Comparison of ENCODE assay signal across 8 cellular contexts in the genomic region with DNA sequence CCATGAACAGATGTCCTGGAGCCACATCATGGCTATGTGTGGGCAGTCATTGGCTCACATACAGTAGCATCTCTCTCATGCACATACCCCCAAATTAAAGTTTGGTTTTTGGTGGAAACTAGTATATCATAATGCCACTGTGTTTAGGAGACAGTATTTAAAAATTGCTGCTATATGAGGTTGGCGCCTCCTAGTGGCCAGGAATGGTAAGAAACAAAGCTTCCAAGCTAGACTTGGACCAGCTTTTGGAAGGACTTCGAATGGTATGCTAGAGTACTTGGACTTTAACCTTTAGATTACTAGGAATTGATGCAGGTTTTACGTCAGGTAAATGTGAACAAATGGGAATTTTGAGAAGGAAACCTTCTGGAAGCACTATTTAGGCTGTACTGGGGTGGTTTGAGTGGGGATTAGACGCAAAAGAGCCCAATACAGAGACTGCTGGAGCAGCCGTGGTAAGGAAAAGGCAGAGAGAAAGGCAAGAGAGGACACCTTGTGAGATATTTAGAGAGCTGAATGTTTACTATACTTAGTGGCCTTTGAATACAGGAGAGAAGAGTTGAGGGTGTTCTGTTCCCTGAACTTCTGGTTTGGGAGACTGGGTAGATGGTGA. TPM values are rescaled to one million over a fixed set of nuclear protein-coding genes. Genes with fewer than 3 reads are reported as not detected.
DNase-seq lines count a peak whose midpoint lies in the region; ATAC-seq and TF ChIP-seq lines count a peak whose summit lies in the region.

No MANE protein-coding gene starts in this region.

- TF ChIP-seq POLR2A in vagina (IDR thresholded peaks at IDR 0.05): no peak

- no peak overlapping the region for H3K4me2 ChIP-seq in mesenchymal stem cell (ENCODE audit: low read length, poor library complexity, severe bottlenecking)

- no peak overlapping the region for H3K23ac ChIP-seq in mesenchymal stem cell (ENCODE audit: low read length in 2 of 2)

- H3K9me3 ChIP-seq in mesenchymal stem cell (ENCODE audit: control insufficient read depth, low read length) (no peaks in the 10 kb centered on the region), vagina (no peaks in the 10 kb centered on the region)

- H2BK15ac ChIP-seq in mesenchymal stem cell (ENCODE audit: low read depth, poor library complexity, severe bottlenecking): no peak overlapping the region

- no peak overlapping the region for H2AK5ac ChIP-seq in mesenchymal stem cell (ENCODE audit: low read length, severe bottlenecking)

- H3K79me1 ChIP-seq in mesenchymal stem cell (replicated peaks; ENCODE audit: low read length, poor library complexity, severe bottlenecking): no peaks in the 10 kb centered on the region

- ATAC-seq in GM18519 (IDR thresholded peaks at IDR 0.05; ENCODE audit: low FRiP score, unreplicated experiment) (peak; percentile 89), HG03175 (IDR thresholded peaks at IDR 0.05; ENCODE audit: unreplicated experiment) (peak; percentile 93), SK-N-SH treated with all-trans-retinoic acid at 6 μM for 48 hours (peak; percentile 83), GM21619 (IDR thresholded peaks at IDR 0.05; ENCODE audit: unreplicated experiment) (no peak)

- peak; percentile 39 for DNase-seq in COLO668 (lab: John Stamatoyannopoulos, UW; ENCODE audit: unreplicated experiment)
- peak; percentile 57 for DNase-seq in brain microvascular endothelial cell
- peak; percentile 40 for DNase-seq in mesenchymal stem cell
- DNase-seq in vagina (ENCODE audit: extremely low spot score in 2 of 2): no peak

- TF ChIP-seq CTCF in brain microvascular endothelial cell (IDR thresholded peaks at IDR 0.05; ENCODE audit: low read depth, low read length, missing control alignments): peak; percentile 85
- TF ChIP-seq CTCF in vagina (IDR thresholded peaks at IDR 0.05): peak in 2 of 3 experiments; percentile 13 to 23

- H3K18ac ChIP-seq in mesenchymal stem cell (ENCODE audit: low read depth in 1 of 2, low read length in 2 of 2): no peak overlapping the region

- H2BK12ac ChIP-seq in mesenchymal stem cell (ENCODE audit: low read length in 2 of 2): no peak overlapping the region

- no peak overlapping the region for H2AFZ ChIP-seq in mesenchymal stem cell (ENCODE audit: low read depth, low read length)

- WGBS in mesenchymal stem cell: 53% methylated on average over 5 of the region's 5 CpGs

- H2BK5ac ChIP-seq in mesenchymal stem cell (ENCODE audit: low read depth, low read length, poor library complexity, severe bottlenecking): no peak overlapping the region

- H3K4me3 ChIP-seq in brain microvascular endothelial cell (ENCODE audit: low read depth, low read length): no peak overlapping the region
- H3K4me3 ChIP-seq in mesenchymal stem cell (ENCODE audit: insufficient read depth in 1 of 2, low read depth in 1 of 2, low read length in 2 of 2): no peak overlapping the region
- no peak overlapping the region for H3K4me3 ChIP-seq in vagina

- no peaks in the 10 kb centered on the region for H3K27me3 ChIP-seq in brain microvascular endothelial cell (replicated peaks)
- no peaks in the 10 kb centered on the region for H3K27me3 ChIP-seq in mesenchymal stem cell (ENCODE audit: control insufficient read depth in 1 of 2, insufficient read depth in 1 of 2, low read length in 2 of 2)
- no peaks in the 10 kb centered on the region for H3K27me3 ChIP-seq in vagina

- no peak overlapping the region for H3K9ac ChIP-seq in mesenchymal stem cell (ENCODE audit: low read length)

- H3K4me1 ChIP-seq in mesenchymal stem cell (ENCODE audit: control insufficient read depth, insufficient read depth, low read depth, low read length): no peaks in the 10 kb centered on the region
- no peaks in the 10 kb centered on the region for H3K4me1 ChIP-seq in vagina

- H4K91ac ChIP-seq in mesenchymal stem cell (ENCODE audit: low read length): no peak overlapping the region

- no peak overlapping the region for H4K8ac ChIP-seq in mesenchymal stem cell (ENCODE audit: low read length)

- no peak overlapping the region for H2BK120ac ChIP-seq in mesenchymal stem cell (ENCODE audit: low read depth, low read length)

- intact Hi-C loops in vagina (cut with DNase I): no loop called here

- H3K27ac ChIP-seq in brain microvascular endothelial cell (no peak overlapping the region), mesenchymal stem cell (ENCODE audit: low read length, poor library complexity, severe bottlenecking) (no peak overlapping the region), vagina (no peak overlapping the region)

- H3K4ac ChIP-seq in mesenchymal stem cell (ENCODE audit: low read depth in 1 of 2, low read length in 2 of 2): no peak overlapping the region

- in situ Hi-C loops in brain microvascular endothelial cell (cut with HindIII; ENCODE audit: low pct_ligation_motif_present, low sequenced_read_pairs): no loop called here

- H3K36me3 ChIP-seq in brain microvascular endothelial cell (replicated peaks): no peaks in the 10 kb centered on the region
- H3K36me3 ChIP-seq in mesenchymal stem cell (ENCODE audit: control insufficient read depth in 1 of 2, insufficient read depth in 2 of 2, low read depth in 1 of 2, low read length in 2 of 2): no peaks in the 10 kb centered on the region
- no peaks in the 10 kb centered on the region for H3K36me3 ChIP-seq in vagina

- H3K14ac ChIP-seq in mesenchymal stem cell (ENCODE audit: low read length in 2 of 2): no peak overlapping the region

TF ChIP-seq in SK-N-SH treated with all-trans-retinoic acid at 6 μM for 48 hours, 23 proteins besides CTCF, POLR2A, EP300 and RAD21 (continues in another document):
- no peak for TF ChIP-seq BACH2 (CRISPR knock-in tag; IDR thresholded peaks at IDR 0.05; ENCODE audit: borderline replicate concordance)
- TF ChIP-seq ISL1 (CRISPR knock-in tag; IDR thresholded peaks at IDR 0.05): no peak
- TF ChIP-seq, protein P1, sequence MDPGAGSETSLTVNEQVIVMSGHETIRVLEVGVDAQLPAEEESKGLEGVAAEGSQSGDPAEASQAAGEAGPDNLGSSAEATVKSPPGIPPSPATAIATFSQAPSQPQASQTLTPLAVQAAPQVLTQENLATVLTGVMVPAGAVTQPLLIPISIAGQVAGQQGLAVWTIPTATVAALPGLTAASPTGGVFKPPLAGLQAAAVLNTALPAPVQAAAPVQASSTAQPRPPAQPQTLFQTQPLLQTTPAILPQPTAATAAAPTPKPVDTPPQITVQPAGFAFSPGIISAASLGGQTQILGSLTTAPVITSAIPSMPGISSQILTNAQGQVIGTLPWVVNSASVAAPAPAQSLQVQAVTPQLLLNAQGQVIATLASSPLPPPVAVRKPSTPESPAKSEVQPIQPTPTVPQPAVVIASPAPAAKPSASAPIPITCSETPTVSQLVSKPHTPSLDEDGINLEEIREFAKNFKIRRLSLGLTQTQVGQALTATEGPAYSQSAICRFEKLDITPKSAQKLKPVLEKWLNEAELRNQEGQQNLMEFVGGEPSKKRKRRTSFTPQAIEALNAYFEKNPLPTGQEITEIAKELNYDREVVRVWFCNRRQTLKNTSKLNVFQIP (CRISPR knock-in tag; IDR thresholded peaks at IDR 0.05; ENCODE audit: borderline replicate concordance, low read depth): no peak
- no peak for TF ChIP-seq TCF4 (CRISPR knock-in tag; IDR thresholded peaks at IDR 0.05; ENCODE audit: borderline replicate concordance)
- TF ChIP-seq ZNF565 (CRISPR knock-in tag; conservative IDR thresholded peaks at IDR 0.05; ENCODE audit: low read depth): no peak
- no peak for TF ChIP-seq ZNF70 (CRISPR knock-in tag; IDR thresholded peaks at IDR 0.05)
- TF ChIP-seq ARNTL (CRISPR knock-in tag; IDR thresholded peaks at IDR 0.05; ENCODE audit: borderline replicate concordance, low read depth): no peak
- no peak for TF ChIP-seq RARB (CRISPR knock-in tag; IDR thresholded peaks at IDR 0.05)
- no peak for TF ChIP-seq ZC3H10 (CRISPR knock-in tag; IDR thresholded peaks at IDR 0.05)
- TF ChIP-seq, protein P2, sequence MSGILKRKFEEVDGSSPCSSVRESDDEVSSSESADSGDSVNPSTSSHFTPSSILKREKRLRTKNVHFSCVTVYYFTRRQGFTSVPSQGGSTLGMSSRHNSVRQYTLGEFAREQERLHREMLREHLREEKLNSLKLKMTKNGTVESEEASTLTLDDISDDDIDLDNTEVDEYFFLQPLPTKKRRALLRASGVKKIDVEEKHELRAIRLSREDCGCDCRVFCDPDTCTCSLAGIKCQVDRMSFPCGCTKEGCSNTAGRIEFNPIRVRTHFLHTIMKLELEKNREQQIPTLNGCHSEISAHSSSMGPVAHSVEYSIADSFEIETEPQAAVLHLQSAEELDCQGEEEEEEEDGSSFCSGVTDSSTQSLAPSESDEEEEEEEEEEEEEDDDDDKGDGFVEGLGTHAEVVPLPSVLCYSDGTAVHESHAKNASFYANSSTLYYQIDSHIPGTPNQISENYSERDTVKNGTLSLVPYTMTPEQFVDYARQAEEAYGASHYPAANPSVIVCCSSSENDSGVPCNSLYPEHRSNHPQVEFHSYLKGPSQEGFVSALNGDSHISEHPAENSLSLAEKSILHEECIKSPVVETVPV (CRISPR knock-in tag; IDR thresholded peaks at IDR 0.05): no peak
- TF ChIP-seq ZFP30 (CRISPR knock-in tag; IDR thresholded peaks at IDR 0.05): no peak
- no peak for TF ChIP-seq ZNF8 (CRISPR knock-in tag; IDR thresholded peaks at IDR 0.05)
- TF ChIP-seq SNAI2 (CRISPR knock-in tag; IDR thresholded peaks at IDR 0.05): no peak
- TF ChIP-seq, protein P3, sequence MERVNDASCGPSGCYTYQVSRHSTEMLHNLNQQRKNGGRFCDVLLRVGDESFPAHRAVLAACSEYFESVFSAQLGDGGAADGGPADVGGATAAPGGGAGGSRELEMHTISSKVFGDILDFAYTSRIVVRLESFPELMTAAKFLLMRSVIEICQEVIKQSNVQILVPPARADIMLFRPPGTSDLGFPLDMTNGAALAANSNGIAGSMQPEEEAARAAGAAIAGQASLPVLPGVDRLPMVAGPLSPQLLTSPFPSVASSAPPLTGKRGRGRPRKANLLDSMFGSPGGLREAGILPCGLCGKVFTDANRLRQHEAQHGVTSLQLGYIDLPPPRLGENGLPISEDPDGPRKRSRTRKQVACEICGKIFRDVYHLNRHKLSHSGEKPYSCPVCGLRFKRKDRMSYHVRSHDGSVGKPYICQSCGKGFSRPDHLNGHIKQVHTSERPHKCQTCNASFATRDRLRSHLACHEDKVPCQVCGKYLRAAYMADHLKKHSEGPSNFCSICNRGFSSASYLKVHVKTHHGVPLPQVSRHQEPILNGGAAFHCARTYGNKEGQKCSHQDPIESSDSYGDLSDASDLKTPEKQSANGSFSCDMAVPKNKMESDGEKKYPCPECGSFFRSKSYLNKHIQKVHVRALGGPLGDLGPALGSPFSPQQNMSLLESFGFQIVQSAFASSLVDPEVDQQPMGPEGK (CRISPR knock-in tag; IDR thresholded peaks at IDR 0.05; ENCODE audit: borderline replicate concordance): no peak
- no peak for TF ChIP-seq CSDC2 (CRISPR knock-in tag; IDR thresholded peaks at IDR 0.05)

RNA-seq across cellular contexts. Expression of a gene that starts 23.8 kb away (rescaled TPM):
- polyA plus RNA-seq in mesenchymal stem cell (2013, experiment 1 of 2): 1.2 TPM
- 1.2 TPM for polyA plus RNA-seq in mesenchymal stem cell (2013, experiment 2 of 2)
- total RNA-seq in vagina: not detected

Comparison
In these comparisons a context has a peak if more than half of its experiments do, and no peak if none do; other contexts are left out.
1. DNase-seq: peak in COLO668 (single experiment), brain microvascular endothelial cell (single experiment) and mesenchymal stem cell (single experiment); none in vagina (0 of 2).